Comparison of ENCODE assay signal across 20 cellular contexts in the genomic region with DNA sequence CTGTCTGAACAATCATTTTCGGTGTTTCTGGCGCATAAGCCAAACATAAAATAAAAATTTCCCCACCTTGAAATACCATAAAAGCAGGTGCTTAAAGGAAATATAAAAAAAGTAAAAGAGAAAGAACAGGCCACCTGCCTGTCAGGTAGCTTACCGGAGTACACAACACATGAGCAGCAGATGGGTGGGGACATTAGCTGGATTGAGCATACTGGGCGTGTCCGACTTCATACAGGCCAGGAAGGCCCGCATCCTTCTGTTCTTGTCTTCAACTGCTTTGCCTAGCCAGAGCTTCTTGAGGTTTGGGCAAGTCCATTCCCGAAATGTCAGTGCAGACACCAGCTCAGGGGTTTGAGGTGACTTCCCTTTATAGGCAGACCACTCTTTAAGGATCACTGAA.
"Had no signal": no experiment of that assay in that cellular context is flagged by ENCODE, and none has a peak within 500 bp of the region (broad histone marks: within the 10 kb centered on the region; RNA-seq: fewer than 3 reads in every experiment).

No MANE protein-coding gene starts in this region.

- DNase-seq: activated CD4-positive, alpha-beta T cell treated with anti-CD3 and anti-CD28 coated beads for 36 hours; activated CD4-positive, alpha-beta T cell treated with anti-CD3 and anti-CD28 coated beads, Interleukin-2, amount 50 U/mL, for 48 hours; activated CD4-positive, CD25-positive, alpha-beta regulatory T cell; activated CD8-positive, alpha-beta memory T cell treated with anti-CD3 and anti-CD28 coated beads for 24 hours; activated effector memory CD4-positive, alpha-beta T cell treated with Interleukin-2 at 50 U/mL for 16 hours; activated naive CD4-positive, alpha-beta T cell treated with Interleukin-2 at 50 U/mL for 16 hours; anterior cingulate cortex; effector CD8-positive, alpha-beta T cell; erythroblast; gastrocnemius medialis; glutamatergic neuron; islet precursor cell; left ventricle myocardium superior; right cardiac atrium; spleen; stimulated activated naive CD4-positive, alpha-beta T cell; tibial artery had no signal

- H3K4me3 Mint-ChIP-seq: activated CD4-positive, alpha-beta T cell treated with anti-CD3 and anti-CD28 coated beads for 36 hours; activated naive CD8-positive, alpha-beta T cell; central memory CD8-positive, alpha-beta T cell; dendritic cell treated with granulocyte-macrophage colony-stimulating factor and Interleukin-4, amounts not matched to agents 40 ng/mL and 50 ng/mL, for 4 days had no signal

- H3K4me1 Mint-ChIP-seq: activated CD4-positive, alpha-beta T cell treated with anti-CD3 and anti-CD28 coated beads for 36 hours; central memory CD8-positive, alpha-beta T cell had no signal

- ATAC-seq: activated CD4-positive, alpha-beta T cell treated with anti-CD3 and anti-CD28 coated beads for 36 hours; gastrocnemius medialis; left ventricle myocardium superior; right cardiac atrium had no signal

- H3K27me3 Mint-ChIP-seq: activated CD4-positive, alpha-beta T cell treated with anti-CD3 and anti-CD28 coated beads for 36 hours; activated naive CD8-positive, alpha-beta T cell; central memory CD8-positive, alpha-beta T cell; dendritic cell treated with granulocyte-macrophage colony-stimulating factor and Interleukin-4, amounts not matched to agents 40 ng/mL and 50 ng/mL, for 4 days had no signal

- H3K9me3 Mint-ChIP-seq: central memory CD8-positive, alpha-beta T cell; dendritic cell treated with granulocyte-macrophage colony-stimulating factor and Interleukin-4, amounts not matched to agents 40 ng/mL and 50 ng/mL, for 4 days had no signal

- H3K27ac Mint-ChIP-seq: activated CD4-positive, alpha-beta T cell treated with anti-CD3 and anti-CD28 coated beads for 36 hours; activated naive CD8-positive, alpha-beta T cell; dendritic cell treated with granulocyte-macrophage colony-stimulating factor and Interleukin-4, amounts not matched to agents 40 ng/mL and 50 ng/mL, for 4 days had no signal
